Comparison of ENCODE assay signal across 1 cellular context in the genomic region with DNA sequence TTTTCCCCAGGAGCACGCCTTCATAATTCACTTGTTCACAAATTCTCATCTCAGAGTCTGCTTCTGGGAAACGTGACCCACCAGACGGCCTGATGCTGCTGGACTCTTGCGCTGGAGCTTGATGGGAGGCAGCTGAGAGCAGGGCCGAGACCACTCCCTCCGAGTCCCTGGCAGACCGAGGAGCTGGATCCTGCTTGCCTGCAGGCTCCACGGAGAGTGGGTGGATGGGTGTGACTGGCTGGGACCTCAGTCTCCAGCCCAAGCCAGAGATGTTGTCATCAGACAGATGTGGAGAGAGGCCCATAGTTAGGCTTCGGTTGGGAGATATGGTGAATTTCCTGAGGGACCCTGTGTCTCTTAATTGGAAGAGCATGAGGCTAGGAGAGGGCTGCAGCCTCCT.
TF ChIP-seq lines count a peak whose summit lies in the region.

No MANE protein-coding gene starts in this region.

TF ChIP-seq in GM23338, 12 proteins besides CTCF, POLR2A, EP300 and RAD21 (continued from another document):
- TF ChIP-seq, protein P1, sequence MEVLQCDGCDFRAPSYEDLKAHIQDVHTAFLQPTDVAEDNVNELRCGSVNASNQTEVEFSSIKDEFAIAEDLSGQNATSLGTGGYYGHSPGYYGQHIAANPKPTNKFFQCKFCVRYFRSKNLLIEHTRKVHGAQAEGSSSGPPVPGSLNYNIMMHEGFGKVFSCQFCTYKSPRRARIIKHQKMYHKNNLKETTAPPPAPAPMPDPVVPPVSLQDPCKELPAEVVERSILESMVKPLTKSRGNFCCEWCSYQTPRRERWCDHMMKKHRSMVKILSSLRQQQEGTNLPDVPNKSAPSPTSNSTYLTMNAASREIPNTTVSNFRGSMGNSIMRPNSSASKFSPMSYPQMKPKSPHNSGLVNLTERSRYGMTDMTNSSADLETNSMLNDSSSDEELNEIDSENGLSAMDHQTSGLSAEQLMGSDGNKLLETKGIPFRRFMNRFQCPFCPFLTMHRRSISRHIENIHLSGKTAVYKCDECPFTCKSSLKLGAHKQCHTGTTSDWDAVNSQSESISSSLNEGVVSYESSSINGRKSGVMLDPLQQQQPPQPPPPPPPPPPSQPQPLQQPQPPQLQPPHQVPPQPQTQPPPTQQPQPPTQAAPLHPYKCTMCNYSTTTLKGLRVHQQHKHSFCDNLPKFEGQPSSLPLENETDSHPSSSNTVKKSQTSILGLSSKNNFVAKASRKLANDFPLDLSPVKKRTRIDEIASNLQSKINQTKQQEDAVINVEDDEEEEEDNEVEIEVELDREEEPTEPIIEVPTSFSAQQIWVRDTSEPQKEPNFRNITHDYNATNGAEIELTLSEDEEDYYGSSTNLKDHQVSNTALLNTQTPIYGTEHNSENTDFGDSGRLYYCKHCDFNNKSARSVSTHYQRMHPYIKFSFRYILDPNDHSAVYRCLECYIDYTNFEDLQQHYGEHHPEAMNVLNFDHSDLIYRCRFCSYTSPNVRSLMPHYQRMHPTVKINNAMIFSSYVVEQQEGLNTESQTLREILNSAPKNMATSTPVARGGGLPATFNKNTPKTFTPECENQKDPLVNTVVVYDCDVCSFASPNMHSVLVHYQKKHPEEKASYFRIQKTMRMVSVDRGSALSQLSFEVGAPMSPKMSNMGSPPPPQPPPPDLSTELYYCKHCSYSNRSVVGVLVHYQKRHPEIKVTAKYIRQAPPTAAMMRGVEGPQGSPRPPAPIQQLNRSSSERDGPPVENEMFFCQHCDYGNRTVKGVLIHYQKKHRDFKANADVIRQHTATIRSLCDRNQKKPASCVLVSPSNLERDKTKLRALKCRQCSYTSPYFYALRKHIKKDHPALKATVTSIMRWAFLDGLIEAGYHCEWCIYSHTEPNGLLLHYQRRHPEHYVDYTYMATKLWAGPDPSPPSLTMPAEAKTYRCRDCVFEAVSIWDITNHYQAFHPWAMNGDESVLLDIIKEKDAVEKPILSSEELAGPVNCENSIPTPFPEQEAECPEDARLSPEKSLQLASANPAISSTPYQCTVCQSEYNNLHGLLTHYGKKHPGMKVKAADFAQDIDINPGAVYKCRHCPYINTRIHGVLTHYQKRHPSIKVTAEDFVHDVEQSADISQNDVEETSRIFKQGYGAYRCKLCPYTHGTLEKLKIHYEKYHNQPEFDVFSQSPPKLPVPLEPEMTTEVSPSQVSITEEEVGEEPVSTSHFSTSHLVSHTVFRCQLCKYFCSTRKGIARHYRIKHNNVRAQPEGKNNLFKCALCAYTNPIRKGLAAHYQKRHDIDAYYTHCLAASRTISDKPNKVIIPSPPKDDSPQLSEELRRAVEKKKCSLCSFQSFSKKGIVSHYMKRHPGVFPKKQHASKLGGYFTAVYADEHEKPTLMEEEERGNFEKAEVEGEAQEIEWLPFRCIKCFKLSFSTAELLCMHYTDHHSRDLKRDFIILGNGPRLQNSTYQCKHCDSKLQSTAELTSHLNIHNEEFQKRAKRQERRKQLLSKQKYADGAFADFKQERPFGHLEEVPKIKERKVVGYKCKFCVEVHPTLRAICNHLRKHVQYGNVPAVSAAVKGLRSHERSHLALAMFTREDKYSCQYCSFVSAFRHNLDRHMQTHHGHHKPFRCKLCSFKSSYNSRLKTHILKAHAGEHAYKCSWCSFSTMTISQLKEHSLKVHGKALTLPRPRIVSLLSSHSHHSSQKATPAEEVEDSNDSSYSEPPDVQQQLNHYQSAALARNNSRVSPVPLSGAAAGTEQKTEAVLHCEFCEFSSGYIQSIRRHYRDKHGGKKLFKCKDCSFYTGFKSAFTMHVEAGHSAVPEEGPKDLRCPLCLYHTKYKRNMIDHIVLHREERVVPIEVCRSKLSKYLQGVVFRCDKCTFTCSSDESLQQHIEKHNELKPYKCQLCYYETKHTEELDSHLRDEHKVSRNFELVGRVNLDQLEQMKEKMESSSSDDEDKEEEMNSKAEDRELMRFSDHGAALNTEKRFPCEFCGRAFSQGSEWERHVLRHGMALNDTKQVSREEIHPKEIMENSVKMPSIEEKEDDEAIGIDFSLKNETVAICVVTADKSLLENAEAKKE (CRISPR knock-in tag; IDR thresholded peaks at IDR 0.05) = no peak
- TF ChIP-seq, protein P2, sequence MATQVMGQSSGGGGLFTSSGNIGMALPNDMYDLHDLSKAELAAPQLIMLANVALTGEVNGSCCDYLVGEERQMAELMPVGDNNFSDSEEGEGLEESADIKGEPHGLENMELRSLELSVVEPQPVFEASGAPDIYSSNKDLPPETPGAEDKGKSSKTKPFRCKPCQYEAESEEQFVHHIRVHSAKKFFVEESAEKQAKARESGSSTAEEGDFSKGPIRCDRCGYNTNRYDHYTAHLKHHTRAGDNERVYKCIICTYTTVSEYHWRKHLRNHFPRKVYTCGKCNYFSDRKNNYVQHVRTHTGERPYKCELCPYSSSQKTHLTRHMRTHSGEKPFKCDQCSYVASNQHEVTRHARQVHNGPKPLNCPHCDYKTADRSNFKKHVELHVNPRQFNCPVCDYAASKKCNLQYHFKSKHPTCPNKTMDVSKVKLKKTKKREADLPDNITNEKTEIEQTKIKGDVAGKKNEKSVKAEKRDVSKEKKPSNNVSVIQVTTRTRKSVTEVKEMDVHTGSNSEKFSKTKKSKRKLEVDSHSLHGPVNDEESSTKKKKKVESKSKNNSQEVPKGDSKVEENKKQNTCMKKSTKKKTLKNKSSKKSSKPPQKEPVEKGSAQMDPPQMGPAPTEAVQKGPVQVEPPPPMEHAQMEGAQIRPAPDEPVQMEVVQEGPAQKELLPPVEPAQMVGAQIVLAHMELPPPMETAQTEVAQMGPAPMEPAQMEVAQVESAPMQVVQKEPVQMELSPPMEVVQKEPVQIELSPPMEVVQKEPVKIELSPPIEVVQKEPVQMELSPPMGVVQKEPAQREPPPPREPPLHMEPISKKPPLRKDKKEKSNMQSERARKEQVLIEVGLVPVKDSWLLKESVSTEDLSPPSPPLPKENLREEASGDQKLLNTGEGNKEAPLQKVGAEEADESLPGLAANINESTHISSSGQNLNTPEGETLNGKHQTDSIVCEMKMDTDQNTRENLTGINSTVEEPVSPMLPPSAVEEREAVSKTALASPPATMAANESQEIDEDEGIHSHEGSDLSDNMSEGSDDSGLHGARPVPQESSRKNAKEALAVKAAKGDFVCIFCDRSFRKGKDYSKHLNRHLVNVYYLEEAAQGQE (IDR thresholded peaks at IDR 0.05; ENCODE audit: unreplicated experiment) = no peak
- no peak for TF ChIP-seq ETS1 (IDR thresholded peaks at IDR 0.05)
TF ChIP-seq in GM23338: peak in this region for 0.
